12 cellular contexts compared by ENCODE assay signal in genomic region chr10:12721334-12721733, GRCh38.
"Had no signal": no experiment of that assay in that cellular context is flagged by ENCODE, and none has a peak within 500 bp of the region (broad histone marks: within the 10 kb centered on the region; RNA-seq: fewer than 3 reads in every experiment).

No MANE protein-coding gene starts in this region.

- H3K27me3 ChIP-seq: dorsolateral prefrontal cortex, neutrophil, uterus had no signal

- H3K27ac ChIP-seq: neutrophil, uterus had no signal

- H3K4me3 ChIP-seq: dorsolateral prefrontal cortex, left lung, uterus had no signal

- H3K9me3 ChIP-seq: left lung, neutrophil, uterus had no signal

- H3K4me3 Mint-ChIP-seq: activated CD4-positive, alpha-beta T cell treated with anti-CD3 and anti-CD28 coated beads, Interleukin-2, amount 10 ng/mL, durations not matched to agents 7 days and 5 days; natural killer cell; stimulated activated memory B cell treated with anti-CD40 and anti-IgM and Interleukin-4, amounts not matched to agents 10 μg/mL and 1 μg/mL and 100 μg/mL, for 72 hours; T-helper 2 cell treated with Interferon-gamma antibody and Interleukin-4, amounts not matched to agents 5 μg/mL and 100 μg/mL, for 36 hours had no signal

- ATAC-seq: natural killer cell; stimulated activated memory B cell treated with anti-CD40 and anti-IgM and Interleukin-4, amounts not matched to agents 10 μg/mL and 1 μg/mL and 100 μg/mL, for 72 hours had no signal

- H3K4me1 ChIP-seq: uterus had no signal

- H3K9me3 Mint-ChIP-seq: activated naive CD4-positive, alpha-beta T cell treated with anti-CD3 and anti-CD28 coated beads, Interleukin-2, amount 50 U/mL, for 72 hours; natural killer cell; stimulated activated memory B cell treated with anti-CD40 and anti-IgM and Interleukin-4, amounts not matched to agents 10 μg/mL and 1 μg/mL and 100 μg/mL, for 72 hours; T-helper 2 cell treated with Interferon-gamma antibody and Interleukin-4, amounts not matched to agents 5 μg/mL and 100 μg/mL, for 36 hours had no signal

- H3K27ac Mint-ChIP-seq: activated CD4-positive, alpha-beta T cell treated with anti-CD3 and anti-CD28 coated beads, Interleukin-2, amount 10 ng/mL, durations not matched to agents 7 days and 5 days; activated naive CD4-positive, alpha-beta T cell treated with anti-CD3 and anti-CD28 coated beads, Interleukin-2, amount 50 U/mL, for 72 hours; natural killer cell; stimulated activated memory B cell treated with anti-CD40 and anti-IgM and Interleukin-4, amounts not matched to agents 10 μg/mL and 1 μg/mL and 100 μg/mL, for 72 hours; T-helper 2 cell treated with Interferon-gamma antibody and Interleukin-4, amounts not matched to agents 5 μg/mL and 100 μg/mL, for 36 hours had no signal

- H3K27me3 Mint-ChIP-seq: activated CD4-positive, alpha-beta T cell treated with anti-CD3 and anti-CD28 coated beads, Interleukin-2, amount 10 ng/mL, durations not matched to agents 7 days and 5 days; stimulated activated memory B cell treated with anti-CD40 and anti-IgM and Interleukin-4, amounts not matched to agents 10 μg/mL and 1 μg/mL and 100 μg/mL, for 72 hours had no signal

- DNase-seq: activated CD4-positive, alpha-beta T cell treated with anti-CD3 and anti-CD28 coated beads, Interleukin-2, amount 10 ng/mL, durations not matched to agents 7 days and 5 days; activated effector memory CD4-positive, alpha-beta T cell treated with anti-CD3 and anti-CD28 coated beads, Interleukin-2, amount 50 U/mL, for 16 hours; activated T-cell treated with anti-CD3 and anti-CD28 coated beads, Interleukin-2, amount 50 U/mL, for 1 hour; dorsolateral prefrontal cortex; left lung; natural killer cell; retina; uterus had no signal

- H3K36me3 ChIP-seq: left lung, neutrophil, uterus had no signal

- H3K36me3 Mint-ChIP-seq: activated naive CD4-positive, alpha-beta T cell treated with anti-CD3 and anti-CD28 coated beads, Interleukin-2, amount 50 U/mL, for 72 hours; natural killer cell had no signal
